Comparison of ENCODE assay signal across 1 cellular context in the genomic region with DNA sequence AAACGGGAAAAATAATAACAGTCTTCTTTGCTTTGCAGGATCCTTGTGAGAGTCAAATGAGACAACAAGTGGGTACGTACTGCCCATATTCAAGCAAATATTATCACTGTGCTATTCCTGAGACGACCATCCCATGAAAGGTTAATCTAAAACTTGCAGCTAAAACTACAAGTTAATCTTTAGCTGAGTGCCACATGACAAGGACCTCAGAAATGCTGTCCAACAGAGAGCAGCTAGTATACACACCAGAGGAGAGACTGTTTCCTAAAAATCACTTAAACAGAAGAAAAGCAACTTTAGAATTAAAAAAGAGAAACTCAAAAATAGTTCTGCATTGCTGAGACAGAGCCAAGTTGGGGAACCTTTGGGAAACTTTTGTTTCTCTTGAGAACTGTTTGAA.
TF ChIP-seq lines count a peak whose summit lies in the region.

No MANE protein-coding gene starts in this region.

TF ChIP-seq in GM12878, 131 proteins besides CTCF, POLR2A, EP300 and RAD21 (continued from another document):
- TF ChIP-seq, protein P1, sequence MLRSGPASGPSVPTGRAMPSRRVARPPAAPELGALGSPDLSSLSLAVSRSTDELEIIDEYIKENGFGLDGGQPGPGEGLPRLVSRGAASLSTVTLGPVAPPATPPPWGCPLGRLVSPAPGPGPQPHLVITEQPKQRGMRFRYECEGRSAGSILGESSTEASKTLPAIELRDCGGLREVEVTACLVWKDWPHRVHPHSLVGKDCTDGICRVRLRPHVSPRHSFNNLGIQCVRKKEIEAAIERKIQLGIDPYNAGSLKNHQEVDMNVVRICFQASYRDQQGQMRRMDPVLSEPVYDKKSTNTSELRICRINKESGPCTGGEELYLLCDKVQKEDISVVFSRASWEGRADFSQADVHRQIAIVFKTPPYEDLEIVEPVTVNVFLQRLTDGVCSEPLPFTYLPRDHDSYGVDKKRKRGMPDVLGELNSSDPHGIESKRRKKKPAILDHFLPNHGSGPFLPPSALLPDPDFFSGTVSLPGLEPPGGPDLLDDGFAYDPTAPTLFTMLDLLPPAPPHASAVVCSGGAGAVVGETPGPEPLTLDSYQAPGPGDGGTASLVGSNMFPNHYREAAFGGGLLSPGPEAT (IDR thresholded peaks at IDR 0.05; ENCODE audit: low read depth) = no peak
- TF ChIP-seq WRNIP1 (IDR thresholded peaks at IDR 0.05; ENCODE audit: borderline replicate concordance, low read depth, low read length) (no peak), BCL11A (IDR thresholded peaks at IDR 0.05; ENCODE audit: low read depth, low read length) (no peak), TARDBP (IDR thresholded peaks at IDR 0.05; ENCODE audit: borderline replicate concordance) (no peak), ESRRA (IDR thresholded peaks at IDR 0.05; ENCODE audit: low read length) (no peak), RFX5 (IDR thresholded peaks at IDR 0.05; ENCODE audit: low read depth, low read length) (no peak), ASH2L (IDR thresholded peaks at IDR 0.05; ENCODE audit: borderline replicate concordance, low read depth) (no peak), SIX5 (IDR thresholded peaks at IDR 0.05; ENCODE audit: low read depth, low read length, severe bottlenecking) (no peak)
- TF ChIP-seq, protein P2, sequence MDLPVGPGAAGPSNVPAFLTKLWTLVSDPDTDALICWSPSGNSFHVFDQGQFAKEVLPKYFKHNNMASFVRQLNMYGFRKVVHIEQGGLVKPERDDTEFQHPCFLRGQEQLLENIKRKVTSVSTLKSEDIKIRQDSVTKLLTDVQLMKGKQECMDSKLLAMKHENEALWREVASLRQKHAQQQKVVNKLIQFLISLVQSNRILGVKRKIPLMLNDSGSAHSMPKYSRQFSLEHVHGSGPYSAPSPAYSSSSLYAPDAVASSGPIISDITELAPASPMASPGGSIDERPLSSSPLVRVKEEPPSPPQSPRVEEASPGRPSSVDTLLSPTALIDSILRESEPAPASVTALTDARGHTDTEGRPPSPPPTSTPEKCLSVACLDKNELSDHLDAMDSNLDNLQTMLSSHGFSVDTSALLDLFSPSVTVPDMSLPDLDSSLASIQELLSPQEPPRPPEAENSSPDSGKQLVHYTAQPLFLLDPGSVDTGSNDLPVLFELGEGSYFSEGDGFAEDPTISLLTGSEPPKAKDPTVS (IDR thresholded peaks at IDR 0.05; ENCODE audit: low read depth, low read length) = no peak
- TF ChIP-seq, protein P3, sequence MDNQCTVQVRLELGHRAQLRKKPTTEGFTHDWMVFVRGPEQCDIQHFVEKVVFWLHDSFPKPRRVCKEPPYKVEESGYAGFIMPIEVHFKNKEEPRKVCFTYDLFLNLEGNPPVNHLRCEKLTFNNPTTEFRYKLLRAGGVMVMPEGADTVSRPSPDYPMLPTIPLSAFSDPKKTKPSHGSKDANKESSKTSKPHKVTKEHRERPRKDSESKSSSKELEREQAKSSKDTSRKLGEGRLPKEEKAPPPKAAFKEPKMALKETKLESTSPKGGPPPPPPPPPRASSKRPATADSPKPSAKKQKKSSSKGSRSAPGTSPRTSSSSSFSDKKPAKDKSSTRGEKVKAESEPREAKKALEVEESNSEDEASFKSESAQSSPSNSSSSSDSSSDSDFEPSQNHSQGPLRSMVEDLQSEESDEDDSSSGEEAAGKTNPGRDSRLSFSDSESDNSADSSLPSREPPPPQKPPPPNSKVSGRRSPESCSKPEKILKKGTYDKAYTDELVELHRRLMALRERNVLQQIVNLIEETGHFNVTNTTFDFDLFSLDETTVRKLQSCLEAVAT (IDR thresholded peaks at IDR 0.05) = no peak
- TF ChIP-seq, protein P4, sequence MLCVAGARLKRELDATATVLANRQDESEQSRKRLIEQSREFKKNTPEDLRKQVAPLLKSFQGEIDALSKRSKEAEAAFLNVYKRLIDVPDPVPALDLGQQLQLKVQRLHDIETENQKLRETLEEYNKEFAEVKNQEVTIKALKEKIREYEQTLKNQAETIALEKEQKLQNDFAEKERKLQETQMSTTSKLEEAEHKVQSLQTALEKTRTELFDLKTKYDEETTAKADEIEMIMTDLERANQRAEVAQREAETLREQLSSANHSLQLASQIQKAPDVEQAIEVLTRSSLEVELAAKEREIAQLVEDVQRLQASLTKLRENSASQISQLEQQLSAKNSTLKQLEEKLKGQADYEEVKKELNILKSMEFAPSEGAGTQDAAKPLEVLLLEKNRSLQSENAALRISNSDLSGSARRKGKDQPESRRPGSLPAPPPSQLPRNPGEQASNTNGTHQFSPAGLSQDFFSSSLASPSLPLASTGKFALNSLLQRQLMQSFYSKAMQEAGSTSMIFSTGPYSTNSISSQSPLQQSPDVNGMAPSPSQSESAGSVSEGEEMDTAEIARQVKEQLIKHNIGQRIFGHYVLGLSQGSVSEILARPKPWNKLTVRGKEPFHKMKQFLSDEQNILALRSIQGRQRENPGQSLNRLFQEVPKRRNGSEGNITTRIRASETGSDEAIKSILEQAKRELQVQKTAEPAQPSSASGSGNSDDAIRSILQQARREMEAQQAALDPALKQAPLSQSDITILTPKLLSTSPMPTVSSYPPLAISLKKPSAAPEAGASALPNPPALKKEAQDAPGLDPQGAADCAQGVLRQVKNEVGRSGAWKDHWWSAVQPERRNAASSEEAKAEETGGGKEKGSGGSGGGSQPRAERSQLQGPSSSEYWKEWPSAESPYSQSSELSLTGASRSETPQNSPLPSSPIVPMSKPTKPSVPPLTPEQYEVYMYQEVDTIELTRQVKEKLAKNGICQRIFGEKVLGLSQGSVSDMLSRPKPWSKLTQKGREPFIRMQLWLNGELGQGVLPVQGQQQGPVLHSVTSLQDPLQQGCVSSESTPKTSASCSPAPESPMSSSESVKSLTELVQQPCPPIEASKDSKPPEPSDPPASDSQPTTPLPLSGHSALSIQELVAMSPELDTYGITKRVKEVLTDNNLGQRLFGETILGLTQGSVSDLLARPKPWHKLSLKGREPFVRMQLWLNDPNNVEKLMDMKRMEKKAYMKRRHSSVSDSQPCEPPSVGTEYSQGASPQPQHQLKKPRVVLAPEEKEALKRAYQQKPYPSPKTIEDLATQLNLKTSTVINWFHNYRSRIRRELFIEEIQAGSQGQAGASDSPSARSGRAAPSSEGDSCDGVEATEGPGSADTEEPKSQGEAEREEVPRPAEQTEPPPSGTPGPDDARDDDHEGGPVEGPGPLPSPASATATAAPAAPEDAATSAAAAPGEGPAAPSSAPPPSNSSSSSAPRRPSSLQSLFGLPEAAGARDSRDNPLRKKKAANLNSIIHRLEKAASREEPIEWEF (IDR thresholded peaks at IDR 0.05; ENCODE audit: insufficient replicate concordance, low read depth, low read length) = no peak
